In genomic region chr2:9820020-9820973, GRCh38 we compare ENCODE assay signal across 15 cellular contexts. TPM values are rescaled to one million over a fixed set of nuclear protein-coding genes. Genes with fewer than 3 reads are reported as not detected.
A peak's percentile ranks its signal among the peaks of the same experiment; 100 is the strongest.
DNase-seq lines count a peak whose midpoint lies in the region; ATAC-seq, FAIRE-seq and TF ChIP-seq lines count a peak whose summit lies in the region.
"Had no signal": no experiment of that assay in that cellular context is flagged by ENCODE, and none has a peak within 500 bp of the region (broad histone marks: within the 10 kb centered on the region; RNA-seq: fewer than 3 reads in every experiment).

No MANE protein-coding gene starts in this region.

- H3K9ac ChIP-seq in H9 (ENCODE audit: extremely low read depth, insufficient read length, low read length): no peak overlapping the region

- H3T11ph ChIP-seq in H9 (ENCODE audit: low read length): no peak overlapping the region

- peak overlapping the region; percentile 45 for H2AFZ ChIP-seq in H9 (ENCODE audit: low read length)

- H3K23me2 ChIP-seq in H9 (ENCODE audit: insufficient read length, low read depth, low read length, poor library complexity, severe bottlenecking): no peaks in the 10 kb centered on the region

- H2BK120ac ChIP-seq in H9 (ENCODE audit: low read depth, low read length, poor library complexity, severe bottlenecking): no peak overlapping the region

- H3K14ac ChIP-seq in H9 (ENCODE audit: insufficient read depth, low read length): peak overlapping the region; percentile 72; the same call in 1 of the 2 replicates

- no CpG with 5 or more reads among the region's 32 CpGs for WGBS in H9 (ENCODE audit: extremely low coverage, insufficient read length, low lambda C conversion rate)
- WGBS in small intestine, 3 donors: 56 to 81% (median 68%) methylated on average over 30 to 32 of the region's 32 CpGs

- H4K20me1 ChIP-seq in H9 (ENCODE audit: control insufficient read depth, insufficient read depth, insufficient read length): no peaks in the 10 kb centered on the region

- H4K5ac ChIP-seq in H9 (ENCODE audit: insufficient read length, low read depth, low read length): no peak overlapping the region

- H3K79me2 ChIP-seq in H9 (ENCODE audit: insufficient read depth, low read length): no peaks in the 10 kb centered on the region

- DNase-seq in H9: peak; percentile 63
- peak; percentile 38 for DNase-seq in SW480 (ENCODE audit: low spot score)
- DNase-seq in fibroblast of villous mesenchyme (ENCODE audit: low read depth): peak; percentile 56
- DNase-seq in small intestine: peak; percentile 44
- DNase-seq in activated CD4-positive, alpha-beta T cell treated with anti-CD3 and anti-CD28 coated beads for 36 hours: no peak
- DNase-seq: activated CD4-positive, alpha-beta T cell treated with anti-CD3 and anti-CD28 coated beads, Interleukin-2, amount 10 ng/mL, durations not matched to agents 24 days and 14 days; activated naive CD4-positive, alpha-beta T cell treated with anti-CD3 and anti-CD28 coated beads, Interleukin-2, amount 10 ng/mL, durations not matched to agents 7 days and 5 days; heart left ventricle; mucosa of descending colon; NCI-H69; right cardiac atrium had no signal

- no peak overlapping the region for H3K4me3 Mint-ChIP-seq in H9
- no peak overlapping the region for H3K4me3 Mint-ChIP-seq in activated CD4-positive, alpha-beta T cell treated with anti-CD3 and anti-CD28 coated beads for 36 hours
- H3K4me3 Mint-ChIP-seq: activated CD4-positive, alpha-beta T cell treated with anti-CD3 and anti-CD28 coated beads, Interleukin-2, amount 10 ng/mL, durations not matched to agents 24 days and 14 days; activated naive CD4-positive, alpha-beta T cell treated with anti-CD3 and anti-CD28 coated beads, Interleukin-2, amount 10 ng/mL, durations not matched to agents 7 days and 5 days had no signal

- no peak overlapping the region for H3K4ac ChIP-seq in H9 (ENCODE audit: low read depth, low read length)

- no peaks in the 10 kb centered on the region for H3K9me3 ChIP-seq in H9 (ENCODE audit: control insufficient read depth, low read depth, low read length)
- no peaks in the 10 kb centered on the region for H3K9me3 ChIP-seq in small intestine (ENCODE audit: control insufficient read depth, low read depth)
- H3K9me3 ChIP-seq: heart left ventricle, mucosa of descending colon had no signal

- H2BK5ac ChIP-seq in H9 (ENCODE audit: insufficient read length, low read length): no peak overlapping the region

- no peaks in the 10 kb centered on the region for H3K27me3 ChIP-seq in H9 (ENCODE audit: insufficient read depth, low read length)
- H3K27me3 ChIP-seq in small intestine (ENCODE audit: control insufficient read depth in 2 of 2, insufficient read depth in 2 of 2, low read length in 2 of 2): no peaks in the 10 kb centered on the region
- H3K27me3 ChIP-seq: heart left ventricle had no signal

- H2BK20ac ChIP-seq in H9 (ENCODE audit: low read depth, low read length, poor library complexity, severe bottlenecking): no peak overlapping the region

- H3K18ac ChIP-seq in H9 (ENCODE audit: insufficient read length, low read depth, low read length): no peak overlapping the region

- intact Hi-C loops in activated CD4-positive, alpha-beta T cell treated with anti-CD3 and anti-CD28 coated beads for 36 hours (cut with DNase I, micrococcal nuclease): no loop called here

- H2BK15ac ChIP-seq in H9 (ENCODE audit: low read depth, low read length): no peak overlapping the region

- H3K27me3 Mint-ChIP-seq in H9 (ENCODE audit: low read depth): no peaks in the 10 kb centered on the region; the same call in 1 of the 2 replicates
- no peaks in the 10 kb centered on the region for H3K27me3 Mint-ChIP-seq in activated CD4-positive, alpha-beta T cell treated with anti-CD3 and anti-CD28 coated beads for 36 hours

- no peaks in the 10 kb centered on the region for H3K36me3 ChIP-seq in small intestine (ENCODE audit: control insufficient read depth in 2 of 2, insufficient read depth in 2 of 2, low read length in 2 of 2)
- H3K36me3 ChIP-seq: heart left ventricle had no signal

- no peaks in the 10 kb centered on the region for H3K9me3 Mint-ChIP-seq in H9
- no peaks in the 10 kb centered on the region for H3K9me3 Mint-ChIP-seq in activated CD4-positive, alpha-beta T cell treated with anti-CD3 and anti-CD28 coated beads for 36 hours (ENCODE audit: low read depth)
- H3K9me3 Mint-ChIP-seq: activated CD4-positive, alpha-beta T cell treated with anti-CD3 and anti-CD28 coated beads, Interleukin-2, amount 10 ng/mL, durations not matched to agents 24 days and 14 days; activated naive CD4-positive, alpha-beta T cell treated with anti-CD3 and anti-CD28 coated beads, Interleukin-2, amount 10 ng/mL, durations not matched to agents 7 days and 5 days had no signal

- no peak overlapping the region for H4K8ac ChIP-seq in H9 (replicated peaks; ENCODE audit: insufficient read length, low read depth, low read length)

- no peak overlapping the region for H2AK5ac ChIP-seq in H9 (ENCODE audit: insufficient read length, low read length)

- no peak overlapping the region for H4K91ac ChIP-seq in H9 (ENCODE audit: insufficient read length, low read depth, low read length)

- no peak overlapping the region for H2BK12ac ChIP-seq in H9 (ENCODE audit: insufficient read length, low read depth, low read length)

- H3K79me1 ChIP-seq in H9 (ENCODE audit: insufficient read depth, low read depth, low read length, poor library complexity, severe bottlenecking): no peaks in the 10 kb centered on the region

- H3K4me3 ChIP-seq in fibroblast of villous mesenchyme (ENCODE audit: low read depth, low read length): no peak overlapping the region
- H3K4me3 ChIP-seq in small intestine (ENCODE audit: low read depth in 1 of 2, low read length in 2 of 2): no peak overlapping the region
- H3K4me3 ChIP-seq: heart left ventricle, mucosa of descending colon, SK-N-MC had no signal

- H3K27ac Mint-ChIP-seq in H9: peak overlapping the region in 1 of 3 experiments; percentile 66; a peak in 2 of 7 replicates
- no peak overlapping the region for H3K27ac Mint-ChIP-seq in activated CD4-positive, alpha-beta T cell treated with anti-CD3 and anti-CD28 coated beads for 36 hours
- H3K27ac Mint-ChIP-seq: activated CD4-positive, alpha-beta T cell treated with anti-CD3 and anti-CD28 coated beads, Interleukin-2, amount 10 ng/mL, durations not matched to agents 24 days and 14 days; activated naive CD4-positive, alpha-beta T cell treated with anti-CD3 and anti-CD28 coated beads, Interleukin-2, amount 10 ng/mL, durations not matched to agents 7 days and 5 days had no signal

- no peak for TF ChIP-seq CTCF in H9 (conservative IDR thresholded peaks at IDR 0.05)
- no peak for TF ChIP-seq CTCF in fibroblast of villous mesenchyme (IDR thresholded peaks at IDR 0.05; ENCODE audit: insufficient read depth, low read depth, low read length)

- peaks cover 18 to 25% of the 10 kb centered on the region in 2 experiments for H3K4me1 Mint-ChIP-seq in H9
- peaks cover 9% of the 10 kb centered on the region for H3K4me1 Mint-ChIP-seq in activated CD4-positive, alpha-beta T cell treated with anti-CD3 and anti-CD28 coated beads for 36 hours

- POLR2A ChIA-PET in activated CD4-positive, alpha-beta T cell treated with anti-CD3 and anti-CD28 coated beads for 36 hours (lab: Charles Lee): no interaction called here

- no peak overlapping the region for H3K23ac ChIP-seq in H9 (ENCODE audit: insufficient read length, low read depth, low read length)

- CTCF ChIA-PET in activated CD4-positive, alpha-beta T cell treated with anti-CD3 and anti-CD28 coated beads for 36 hours (lab: Charles Lee): interaction anchor here (0.7 to 1.2 kb wide), 2 partner anchors 122 to 228 kb away, joined by 3 read pairs; no protein-coding TSS in a partner anchor

- H3K4me1 ChIP-seq in H9 (ENCODE audit: insufficient read depth, low read length): no peaks in the 10 kb centered on the region
- H3K4me1 ChIP-seq in small intestine (ENCODE audit: control insufficient read depth in 2 of 2, insufficient read depth in 1 of 2, low read depth in 1 of 2, low read length in 1 of 2): no peaks in the 10 kb centered on the region
- H3K4me1 ChIP-seq: heart left ventricle had no signal

- no peak overlapping the region for H3K56ac ChIP-seq in H9 (ENCODE audit: insufficient read length, low read depth, low read length)

- H3K27ac ChIP-seq in H9 (ENCODE audit: insufficient read length, low read depth, low read length): no peak overlapping the region
- no peak overlapping the region for H3K27ac ChIP-seq in small intestine (ENCODE audit: low read depth in 1 of 2, low read length in 1 of 2)
- H3K27ac ChIP-seq: heart left ventricle, SK-N-MC had no signal

- no peaks in the 10 kb centered on the region for H3K36me3 Mint-ChIP-seq in H9 (ENCODE audit: insufficient read depth in 1 of 3, low read depth in 3 of 3)
- H3K36me3 Mint-ChIP-seq in activated CD4-positive, alpha-beta T cell treated with anti-CD3 and anti-CD28 coated beads for 36 hours (ENCODE audit: low read depth): no peaks in the 10 kb centered on the region
- H3K36me3 Mint-ChIP-seq: activated naive CD4-positive, alpha-beta T cell treated with anti-CD3 and anti-CD28 coated beads, Interleukin-2, amount 10 ng/mL, durations not matched to agents 7 days and 5 days had no signal

- ATAC-seq in activated CD4-positive, alpha-beta T cell treated with anti-CD3 and anti-CD28 coated beads for 36 hours: no peak
- ATAC-seq in GM21786 (IDR thresholded peaks at IDR 0.05; ENCODE audit: unreplicated experiment): no peak
- ATAC-seq in HG02973 (IDR thresholded peaks at IDR 0.05; ENCODE audit: unreplicated experiment): no peak
- ATAC-seq: heart left ventricle, mucosa of descending colon had no signal

- FAIRE-seq in small intestine (lab: Jason Lieb, UNC): no peak
- FAIRE-seq: GM12891 had no signal

- no peak overlapping the region for H3K4me2 ChIP-seq in H9 (ENCODE audit: insufficient read depth, insufficient read length, low read length)

RNA-seq across cellular contexts. Expression of gene TAF1B, which starts 23.0 kb away (rescaled TPM):
- 29.9 and 31.9 TPM in 2 replicates for total RNA-seq in H9 (2021)
- 29.8 and 39.3 TPM in 2 replicates for total RNA-seq in fibroblast of villous mesenchyme
- 1 to 10 TPM; 1.1 to 6.0 (median 2.2) TPM for polyA plus RNA-seq in small intestine
- 10 to 100 TPM; 28.7 to 28.8 TPM for total RNA-seq in activated CD4-positive, alpha-beta T cell treated with anti-CD3 and anti-CD28 coated beads for 36 hours
